Comparison of ENCODE assay signal across 22 cellular contexts in genomic region chr10:110346914-110347313, GRCh38.
"Had no signal": no experiment of that assay in that cellular context is flagged by ENCODE, and none has a peak within 500 bp of the region (broad histone marks: within the 10 kb centered on the region; RNA-seq: fewer than 3 reads in every experiment).

No MANE protein-coding gene starts in this region.

- DNase-seq: islet precursor cell; left ventricle myocardium inferior; mesendoderm; midbrain; mucosa of descending colon; naive thymus-derived CD4-positive, alpha-beta T cell; ovary; stimulated activated CD4-positive, alpha-beta T cell treated with anti-CD3 and anti-CD28 coated beads, Interleukin-12 subunit alpha, Interleukin-12 subunit beta, amount 100 ng/mL, for 4 hours; stimulated activated CD4-positive, alpha-beta T cell treated with anti-CD3 and anti-CD28 coated beads, Interleukin-15, amount 100 ng/mL, for 24 hours; stimulated activated CD4-positive, alpha-beta T cell treated with anti-CD3 and anti-CD28 coated beads, Interleukin-2, amount 100 ng/mL, for 24 hours; stimulated activated CD4-positive, alpha-beta T cell treated with anti-CD3 and anti-CD28 coated beads, Interleukin-4, amount 100 ng/mL, for 1 hour; stimulated activated naive B cell treated with anti-CD40 and anti-IgM and Interleukin-4, amounts not matched to agents 10 μg/mL and 1 μg/mL and 100 μg/mL, for 72 hours; stimulated activated naive CD8-positive, alpha-beta T cell treated with anti-CD3 and anti-CD28 coated beads, Interleukin-15, amount 100 ng/mL, for 72 hours; substantia nigra; upper lobe of left lung had no signal

- H3K9me3 ChIP-seq: left ventricle myocardium inferior, mucosa of descending colon, ovary, right atrium auricular region, tibial nerve, upper lobe of left lung, vagina had no signal

- H3K27ac ChIP-seq: left ventricle myocardium inferior, ovary, right atrium auricular region, skin epidermis, tibial nerve, upper lobe of left lung, vagina had no signal

- ATAC-seq: mucosa of descending colon; naive thymus-derived CD4-positive, alpha-beta T cell; natural killer cell treated with Interleukin-12 subunit alpha and Interleukin-12 subunit beta and Interleukin-15 and Interleukin-18, amount 100 ng/mL, for 72 hours; sciatic nerve; stimulated activated naive B cell treated with anti-CD40 and anti-IgM and Interleukin-4, amounts not matched to agents 10 μg/mL and 1 μg/mL and 100 μg/mL, for 72 hours; stimulated activated naive CD8-positive, alpha-beta T cell treated with anti-CD3 and anti-CD28 coated beads, Interleukin-15, amount 100 ng/mL, for 72 hours had no signal

- H3K27me3 ChIP-seq: ovary, right atrium auricular region, tibial nerve, upper lobe of left lung, vagina had no signal

- H3K4me1 ChIP-seq: left ventricle myocardium inferior, right atrium auricular region, tibial nerve, upper lobe of left lung, vagina had no signal

- H3K36me3 ChIP-seq: left ventricle myocardium inferior, ovary, right atrium auricular region, tibial nerve, upper lobe of left lung, vagina had no signal

- H3K4me3 ChIP-seq: left ventricle myocardium inferior, lung, mucosa of descending colon, ovary, right atrium auricular region, skin epidermis, tibial nerve, upper lobe of left lung, vagina had no signal
